In the genomic region with DNA sequence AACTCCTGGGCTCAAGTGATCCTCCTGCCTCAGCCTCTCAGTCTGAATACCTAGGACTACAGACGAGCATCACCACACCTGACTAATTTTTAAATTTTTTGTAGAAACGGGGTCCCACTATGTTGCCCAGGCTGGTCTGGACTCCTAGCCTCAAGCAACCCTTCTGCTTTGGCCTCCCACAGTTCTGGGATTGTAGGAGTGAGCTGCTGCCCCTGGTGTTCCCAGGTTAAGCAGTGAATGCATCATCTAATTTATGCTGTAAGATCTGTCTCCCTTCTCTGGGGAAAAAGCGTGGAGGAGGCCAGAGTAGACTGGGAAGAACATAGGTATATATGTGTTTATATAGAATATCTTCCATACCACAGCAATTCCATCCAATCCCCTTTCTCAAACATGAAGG, we compare ENCODE assay signal across 17 cellular contexts.
"Had no signal": no experiment of that assay in that cellular context is flagged by ENCODE, and none has a peak within 500 bp of the region (broad histone marks: within the 10 kb centered on the region; RNA-seq: fewer than 3 reads in every experiment).

No MANE protein-coding gene starts in this region.

- H3K27ac ChIP-seq: body of pancreas, coronary artery, foreskin keratinocyte, ovary, psoas muscle, right lobe of liver, tibial artery, VCaP had no signal

- H3K27me3 ChIP-seq: body of pancreas, foreskin keratinocyte, ovary, right lobe of liver, tibial artery had no signal

- ATAC-seq: body of pancreas; foreskin keratinocyte; psoas muscle; right lobe of liver; stimulated activated naive B cell treated with anti-CD40 and anti-IgM and Interleukin-4, amounts not matched to agents 10 μg/mL and 1 μg/mL and 100 μg/mL, for 72 hours had no signal

- H3K9me3 Mint-ChIP-seq: stimulated activated naive B cell treated with anti-CD40 and anti-IgM and Interleukin-4, amounts not matched to agents 10 μg/mL and 1 μg/mL and 100 μg/mL, for 72 hours had no signal

- H3K9me3 ChIP-seq: body of pancreas, ovary, psoas muscle, right lobe of liver, tibial artery had no signal

- DNase-seq: activated CD4-positive, alpha-beta T cell treated with anti-CD3 and anti-CD28 coated beads for 1 hour; activated CD4-positive, alpha-beta T cell treated with anti-CD3 and anti-CD28 coated beads, Interleukin-2, amount 50 U/mL, for 48 hours; body of pancreas; central memory CD4-positive, alpha-beta T cell; foreskin keratinocyte; hypothalamus; islet precursor cell; ovary; psoas muscle; right lobe of liver; stimulated activated CD4-positive, alpha-beta T cell treated with anti-CD3 and anti-CD28 coated beads, Interleukin-4, amount 100 ng/mL, for 1 hour; stimulated activated naive B cell treated with anti-CD40 and anti-IgM and Interleukin-4, amounts not matched to agents 10 μg/mL and 1 μg/mL and 100 μg/mL, for 72 hours; tibial artery had no signal

- H3K4me3 Mint-ChIP-seq: stimulated activated naive B cell treated with anti-CD40 and anti-IgM and Interleukin-4, amounts not matched to agents 10 μg/mL and 1 μg/mL and 100 μg/mL, for 72 hours had no signal

- H3K36me3 ChIP-seq: ovary, right lobe of liver, tibial artery had no signal

- H3K4me3 ChIP-seq: body of pancreas, coronary artery, ovary, psoas muscle, right lobe of liver, smooth muscle cell, tibial artery had no signal

- H3K27ac Mint-ChIP-seq: stimulated activated naive B cell treated with anti-CD40 and anti-IgM and Interleukin-4, amounts not matched to agents 10 μg/mL and 1 μg/mL and 100 μg/mL, for 72 hours had no signal

- H3K4me2 ChIP-seq: smooth muscle cell had no signal

- FAIRE-seq: urothelium cell line had no signal

- H3K36me3 Mint-ChIP-seq: stimulated activated naive B cell treated with anti-CD40 and anti-IgM and Interleukin-4, amounts not matched to agents 10 μg/mL and 1 μg/mL and 100 μg/mL, for 72 hours had no signal
